Comparison of ENCODE assay signal across 21 cellular contexts in the genomic region with DNA sequence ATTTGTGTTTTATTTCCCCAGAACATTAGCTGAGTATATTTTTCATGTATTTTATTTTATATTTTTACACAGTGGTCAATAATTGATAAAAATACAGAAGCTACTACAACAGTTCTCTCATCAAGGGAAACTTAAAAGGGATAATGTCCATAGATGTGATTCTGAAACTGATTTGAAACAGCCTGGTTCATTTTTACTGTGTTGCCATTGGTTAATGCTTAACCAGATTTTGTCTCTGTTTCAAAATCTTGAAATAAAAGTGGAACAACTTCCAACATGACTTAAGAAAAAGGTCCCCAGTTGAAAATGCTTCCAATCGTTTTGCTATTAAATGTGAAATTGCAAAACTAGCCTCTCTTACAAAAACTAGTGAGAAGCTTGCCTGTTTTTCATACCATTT.
DNase-seq lines count a peak whose midpoint lies in the region; ATAC-seq, FAIRE-seq and TF ChIP-seq lines count a peak whose summit lies in the region.
"Had no signal": no experiment of that assay in that cellular context is flagged by ENCODE, and none has a peak within 500 bp of the region (broad histone marks: within the 10 kb centered on the region; RNA-seq: fewer than 3 reads in every experiment).

No MANE protein-coding gene starts in this region.

- no peaks in the 10 kb centered on the region for H4K20me1 ChIP-seq in DOHH2 (ENCODE audit: control insufficient read depth, insufficient read depth, low read depth, low read length)
- H4K20me1 ChIP-seq in HepG2 (ENCODE audit: insufficient read depth, low read length): no peaks in the 10 kb centered on the region

- whole genome bisulfite sequencing in HepG2 (ENCODE audit: low lambda C conversion rate): 19% methylated on average over 1 of the region's 1 CpG

- H3K4me2 ChIP-seq in DOHH2 (ENCODE audit: low read length) (peak overlapping the region; percentile 68; the same call in 1 of the 2 replicates), HepG2 (ENCODE audit: low read depth, low read length) (peak overlapping the region; percentile 37; the same call in 1 of the 2 replicates)
- H3K4me2 ChIP-seq: GM23338 had no signal

- H3K4me1 Mint-ChIP-seq in stimulated activated naive B cell treated with anti-CD40 and anti-IgM and Interleukin-4, amounts not matched to agents 10 μg/mL and 1 μg/mL and 100 μg/mL, for 72 hours: peaks cover 53 to 80% of the 10 kb centered on the region in 2 donors

- H3K9me2 ChIP-seq in DOHH2 (replicated peaks; ENCODE audit: control insufficient read depth, low read length): no peaks in the 10 kb centered on the region

- H3K9me3 Mint-ChIP-seq in stimulated activated naive B cell treated with anti-CD40 and anti-IgM and Interleukin-4, amounts not matched to agents 10 μg/mL and 1 μg/mL and 100 μg/mL, for 72 hours: peaks cover 2 to 6% of the 10 kb centered on the region in 2 donors
- H3K9me3 Mint-ChIP-seq in activated naive CD4-positive, alpha-beta T cell treated with anti-CD3 and anti-CD28 coated beads, Interleukin-2, amount 50 U/mL, for 72 hours: no peaks in the 10 kb centered on the region
- H3K9me3 Mint-ChIP-seq: GM23338 had no signal

- TF ChIP-seq EP300 in HepG2 (IDR thresholded peaks at IDR 0.05; ENCODE audit: low read depth in 2 of 2, low read length in 2 of 2): no peak
- no peak for TF ChIP-seq EP300 in HepG2 (CRISPR knock-in tag; IDR thresholded peaks at IDR 0.05; ENCODE audit: borderline replicate concordance)

- H3K4me1 ChIP-seq in DOHH2 (ENCODE audit: control insufficient read depth, low read length) (peaks cover 98% of the 10 kb centered on the region), HepG2 (ENCODE audit: insufficient read depth, low read length) (peaks cover 56% of the 10 kb centered on the region)

- H3K27ac ChIP-seq in DOHH2 (ENCODE audit: low read depth, low read length): no peak overlapping the region
- no peak overlapping the region for H3K27ac ChIP-seq in HepG2 (ENCODE audit: extremely low read length, insufficient read depth, low read length)
- H3K27ac ChIP-seq: RWPE1 had no signal

- H3K36me3 Mint-ChIP-seq in stimulated activated naive B cell treated with anti-CD40 and anti-IgM and Interleukin-4, amounts not matched to agents 10 μg/mL and 1 μg/mL and 100 μg/mL, for 72 hours: peaks cover 11 to 20% of the 10 kb centered on the region in 2 donors
- H3K36me3 Mint-ChIP-seq in activated naive CD4-positive, alpha-beta T cell treated with anti-CD3 and anti-CD28 coated beads, Interleukin-2, amount 50 U/mL, for 72 hours: peaks cover 5 to 14% of the 10 kb centered on the region in 2 donors

- no peak for TF ChIP-seq POLR2A in HepG2 (IDR thresholded peaks at IDR 0.05; ENCODE audit: insufficient read depth in 1 of 2, low read depth in 2 of 2, low read length in 2 of 2)

- POLR2A ChIA-PET in HepG2 (lab: Yijun Ruan, JAX): no interaction called here

- no peak overlapping the region for H3K4me3 Mint-ChIP-seq in stimulated activated naive B cell treated with anti-CD40 and anti-IgM and Interleukin-4, amounts not matched to agents 10 μg/mL and 1 μg/mL and 100 μg/mL, for 72 hours
- H3K4me3 Mint-ChIP-seq: GM23338 had no signal

- BruUV-seq in HepG2 (replicated peaks; lab: Mats Ljungman, UMichigan): no TSS peak

- TF ChIP-seq CTCF in DOHH2 (IDR thresholded peaks at IDR 0.05; ENCODE audit: low read depth, low read length, poor library complexity, severe bottlenecking): no peak
- TF ChIP-seq CTCF in HepG2 (CRISPR knock-in tag; IDR thresholded peaks at IDR 0.05): no peak

- peaks cover 2% of the 10 kb centered on the region; the same call in 1 of the 2 replicates for H3K36me3 ChIP-seq in DOHH2 (ENCODE audit: control insufficient read depth, low read length)
- H3K36me3 ChIP-seq in HepG2 (replicated peaks in 1 of 2; ENCODE audit: control insufficient read depth in 1 of 2, insufficient read depth in 2 of 2, low read length in 2 of 2): no peaks in the 10 kb centered on the region; a peak in 1 of 5 replicates

- peaks cover 5% of the 10 kb centered on the region; the same call in 1 of the 2 replicates for H3F3A ChIP-seq in DOHH2 (ENCODE audit: control insufficient read depth, insufficient read depth)

- no peaks in the 10 kb centered on the region for H3K9me3 ChIP-seq in DOHH2 (ENCODE audit: control insufficient read depth, insufficient read depth, low read length)
- no peaks in the 10 kb centered on the region for H3K9me3 ChIP-seq in HepG2 (ENCODE audit: low read length)

- no peak overlapping the region for H2AFZ ChIP-seq in HepG2 (ENCODE audit: low read length)
- H2AFZ ChIP-seq: GM23338 had no signal

- CTCF ChIA-PET in HepG2 (lab: Yijun Ruan, JAX; ENCODE audit: low intra/inter-chr PET ratio, low total read pairs): no interaction called here

- peak; percentile 28 for FAIRE-seq in colon (lab: Jason Lieb, UNC)
- no peak for FAIRE-seq in HepG2 (lab: Jason Lieb, UNC)
- FAIRE-seq: GM12891, K562 had no signal

- no peak overlapping the region for H3K9ac ChIP-seq in HepG2 (ENCODE audit: insufficient read depth, low read depth, low read length)

- TF ChIP-seq RAD21 in HepG2 (CRISPR knock-in tag; IDR thresholded peaks at IDR 0.05): no peak

- ATAC-seq in HepG2 (no peak), SK-N-SH treated with all-trans-retinoic acid at 6 μM for 48 hours (no peak), HG03571 (IDR thresholded peaks at IDR 0.05; ENCODE audit: unreplicated experiment) (no peak)
- ATAC-seq in stimulated activated naive B cell treated with anti-CD40 and anti-IgM and Interleukin-4, amounts not matched to agents 10 μg/mL and 1 μg/mL and 100 μg/mL, for 72 hours (replicated peaks): no peak
- no peak for ATAC-seq in activated naive CD4-positive, alpha-beta T cell treated with anti-CD3 and anti-CD28 coated beads, Interleukin-2, amount 50 U/mL, for 72 hours
- ATAC-seq: GM23338, K562, PC-3 had no signal

- H3K4me3 ChIP-seq in DOHH2 (ENCODE audit: low read length): no peak overlapping the region
- no peak overlapping the region; a peak in 1 of 6 replicates for H3K4me3 ChIP-seq in HepG2 (replicated peaks in 1 of 3; ENCODE audit: insufficient read depth in 1 of 3, low read depth in 2 of 3, low read length in 3 of 3)
- H3K4me3 ChIP-seq: GM23338, K562 had no signal

- H3K27me3 Mint-ChIP-seq in stimulated activated naive B cell treated with anti-CD40 and anti-IgM and Interleukin-4, amounts not matched to agents 10 μg/mL and 1 μg/mL and 100 μg/mL, for 72 hours: no peaks in the 10 kb centered on the region

- intact Hi-C loops in HepG2 (cut with micrococcal nuclease; ENCODE audit: unreplicated experiment): no loop called here

- H3K27me3 ChIP-seq in DOHH2 (ENCODE audit: control insufficient read depth, low read length) (no peaks in the 10 kb centered on the region), HepG2 (ENCODE audit: control insufficient read depth in 1 of 2, insufficient read depth in 2 of 2, low read length in 2 of 2) (no peaks in the 10 kb centered on the region)

- DNase-seq in HepG2 (ENCODE audit: low spot score) (no peak), hypothalamus (lab: John Stamatoyannopoulos, UW) (no peak)
- no peak for DNase-seq in stimulated activated naive B cell treated with anti-CD40 and anti-IgM and Interleukin-4, amounts not matched to agents 10 μg/mL and 1 μg/mL and 100 μg/mL, for 72 hours
- no peak for DNase-seq in activated naive CD4-positive, alpha-beta T cell treated with anti-CD3 and anti-CD28 coated beads, Interleukin-2, amount 50 U/mL, for 72 hours (ENCODE audit: low spot score in 2 of 2)
- DNase-seq: EL, HCEC 1CT, NCI-H1092 treated with DMSO at 0.1 percent for 48 hours, NCI-H146, NCI-H2029 treated with DMSO at 0.1 percent for 48 hours, NCI-H2171 treated with DMSO at 0.1 percent for 48 hours, NCI-H446 treated with DMSO at 0.1 percent for 48 hours, NCI-H748 treated with DMSO at 0.1 percent for 48 hours, PC-3 had no signal

- peaks cover 80% of the 10 kb centered on the region for H3K79me2 ChIP-seq in DOHH2 (ENCODE audit: control insufficient read depth, low read length)
- peaks cover 9% of the 10 kb centered on the region for H3K79me2 ChIP-seq in HepG2 (ENCODE audit: insufficient read depth, low read length)

- in situ Hi-C loops in HepG2 (cut with HindIII; ENCODE audit: extremely low pct_ligation_motif_present, low pct_unique_long_range_greater_than_20kb): no loop called here

- peak overlapping the region; percentile 51 for H3K27ac Mint-ChIP-seq in stimulated activated naive B cell treated with anti-CD40 and anti-IgM and Interleukin-4, amounts not matched to agents 10 μg/mL and 1 μg/mL and 100 μg/mL, for 72 hours
- no peak overlapping the region for H3K27ac Mint-ChIP-seq in activated naive CD4-positive, alpha-beta T cell treated with anti-CD3 and anti-CD28 coated beads, Interleukin-2, amount 50 U/mL, for 72 hours
- H3K27ac Mint-ChIP-seq: GM23338 had no signal

TF ChIP-seq in HepG2, 621 proteins besides CTCF, POLR2A, EP300 and RAD21:
- TF ChIP-seq ZNF160 (CRISPR knock-in tag; IDR thresholded peaks at IDR 0.05) (no peak), U2AF1 (optimal IDR thresholded peaks at IDR 0.05; ENCODE audit: low read depth, low read length) (no peak), GLI4 (CRISPR knock-in tag; IDR thresholded peaks at IDR 0.05; ENCODE audit: borderline replicate concordance) (no peak), HNRNPUL1 (IDR thresholded peaks at IDR 0.05; ENCODE audit: low read depth, low read length) (peak; percentile 41; the same call in 1 of the 2 replicates)
- TF ChIP-seq, protein P1, sequence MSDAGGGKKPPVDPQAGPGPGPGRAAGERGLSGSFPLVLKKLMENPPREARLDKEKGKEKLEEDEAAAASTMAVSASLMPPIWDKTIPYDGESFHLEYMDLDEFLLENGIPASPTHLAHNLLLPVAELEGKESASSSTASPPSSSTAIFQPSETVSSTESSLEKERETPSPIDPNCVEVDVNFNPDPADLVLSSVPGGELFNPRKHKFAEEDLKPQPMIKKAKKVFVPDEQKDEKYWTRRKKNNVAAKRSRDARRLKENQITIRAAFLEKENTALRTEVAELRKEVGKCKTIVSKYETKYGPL (CRISPR knock-in tag; IDR thresholded peaks at IDR 0.05): no peak
TF ChIP-seq in HepG2: peak in this region for 1.

TF ChIP-seq in SK-N-SH treated with all-trans-retinoic acid at 6 μM for 48 hours, 23 proteins besides CTCF, POLR2A, EP300 and RAD21 (continues in another document):
- TF ChIP-seq ISL1 (CRISPR knock-in tag; IDR thresholded peaks at IDR 0.05) (no peak), ZFP3 (CRISPR knock-in tag; IDR thresholded peaks at IDR 0.05) (no peak), SNAI2 (CRISPR knock-in tag; IDR thresholded peaks at IDR 0.05) (no peak), OSR1 (CRISPR knock-in tag; IDR thresholded peaks at IDR 0.05) (no peak), ZC3H10 (CRISPR knock-in tag; IDR thresholded peaks at IDR 0.05) (no peak), PPARA (CRISPR knock-in tag; IDR thresholded peaks at IDR 0.05; ENCODE audit: borderline replicate concordance) (no peak)
